In genomic region chr14:102075155-102075554, GRCh38 we compare ENCODE assay signal across 22 cellular contexts. TPM values are rescaled to one million over a fixed set of nuclear protein-coding genes. Genes with fewer than 3 reads are reported as not detected.
DNase-seq lines count a peak whose midpoint lies in the region; ATAC-seq, FAIRE-seq and TF ChIP-seq lines count a peak whose summit lies in the region.
"Had no signal": no experiment of that assay in that cellular context is flagged by ENCODE, and none has a peak within 500 bp of the region (broad histone marks: within the 10 kb centered on the region; RNA-seq: fewer than 3 reads in every experiment).

No MANE protein-coding gene starts in this region.

- peak; percentile 16 for DNase-seq in stimulated activated CD4-positive, alpha-beta T cell treated with anti-CD3 and anti-CD28 coated beads, Interleukin-15, amount 100 ng/mL, for 24 hours
- DNase-seq in stimulated activated CD4-positive, alpha-beta T cell treated with anti-CD3 and anti-CD28 coated beads, Interleukin-4, amount 100 ng/mL, for 1 hour, result no peak
- DNase-seq in RWPE1 (ENCODE audit: low spot score) (no peak), HepG2 (ENCODE audit: low spot score) (no peak), NCI-H2171 (lab: John Stamatoyannopoulos, UW) (no peak), PC-9 (no peak), NCI-H2107 (lab: John Stamatoyannopoulos, UW) (no peak)
- DNase-seq: ACHN; BE2C; C1 segment of cervical spinal cord; Caco-2; CD4-positive, alpha-beta T cell; GOT3; H7; HFFc6 had no signal

- H3K27me3 ChIP-seq in HepG2 (ENCODE audit: control insufficient read depth in 1 of 2, insufficient read depth in 2 of 2, low read length in 2 of 2), result no peaks in the 10 kb centered on the region
- no peaks in the 10 kb centered on the region for H3K27me3 ChIP-seq in PC-9 (ENCODE audit: insufficient read depth, low read depth)
- H3K27me3 ChIP-seq: BE2C had no signal

- ATAC-seq in HepG2, result peak; percentile 11; the same call in 1 of the 3 replicates
- ATAC-seq: HCT116 had no signal

- peaks cover 90% of the 10 kb centered on the region for H3F3A ChIP-seq in PC-9 (ENCODE audit: insufficient read depth, low read depth)

- CTCF ChIA-PET in RWPE1 (lab: Yijun Ruan, JAX) (no interaction called here), HepG2 (lab: Yijun Ruan, JAX; ENCODE audit: low intra/inter-chr PET ratio, low total read pairs) (no interaction called here), PC-9 (lab: Charles Lee) (interaction anchor here (0.6 kb wide), 1 partner anchor 28 kb away, joined by 8 read pairs; no protein-coding TSS in a partner anchor)

- BruUV-seq in HepG2 (replicated peaks; lab: Mats Ljungman, UMichigan), result no TSS peak
- BruUV-seq in PC-9 (replicated peaks; lab: Mats Ljungman, UMichigan), result no TSS peak

- no peaks in the 10 kb centered on the region for H3K9me2 ChIP-seq in PC-9 (ENCODE audit: insufficient read depth)

- TF ChIP-seq RAD21 in HepG2 (CRISPR knock-in tag; IDR thresholded peaks at IDR 0.05), result no peak

- in situ Hi-C loops in HepG2 (cut with HindIII; ENCODE audit: extremely low pct_ligation_motif_present, low pct_unique_long_range_greater_than_20kb), result loop anchor here (10.0 to 25.0 kb wide), 2 partner anchors 240 to 363 kb away; partner anchors contain the start of gene ZNF839

- H2AFZ ChIP-seq in HepG2 (ENCODE audit: low read length) (no peak overlapping the region), PC-9 (no peak overlapping the region)

- H3K4me2 ChIP-seq in HepG2 (ENCODE audit: low read depth, low read length) (no peak overlapping the region), PC-9 (no peak overlapping the region)

- H3K79me2 ChIP-seq in HepG2 (ENCODE audit: insufficient read depth, low read length) (no peaks in the 10 kb centered on the region), PC-9 (ENCODE audit: low read depth) (0 out of 2 replicates have a peak, but pooled peaks cover 4% of the 10 kb centered on the region)

- POLR2A ChIA-PET in RWPE1 (lab: Yijun Ruan, JAX; ENCODE audit: low non-redundant PET), result no interaction called here
- POLR2A ChIA-PET in HepG2 (lab: Yijun Ruan, JAX), result interaction anchor here (1.1 kb wide), 1 partner anchor 16 kb away, joined by 3 read pairs; no protein-coding TSS in a partner anchor
- POLR2A ChIA-PET in PC-9 (lab: Charles Lee; ENCODE audit: unreplicated experiment), result interaction anchor here (0.6 to 0.9 kb wide), 4 partner anchors 13 to 107 kb away, joined by 3 to 7 read pairs (median 6); no protein-coding TSS in a partner anchor

- TF ChIP-seq CTCF in RWPE1 (conservative IDR thresholded peaks at IDR 0.05; ENCODE audit: low read depth) (no peak), HepG2 (CRISPR knock-in tag; IDR thresholded peaks at IDR 0.05) (no peak), PC-9 (conservative IDR thresholded peaks at IDR 0.05) (no peak)

- no peak overlapping the region for H3K9ac ChIP-seq in HepG2 (ENCODE audit: insufficient read depth, low read depth, low read length)

- peaks cover 13% of the 10 kb centered on the region; the same call in 1 of the 2 replicates for H3K4me1 ChIP-seq in HepG2 (ENCODE audit: insufficient read depth, low read length)
- peaks cover 31% of the 10 kb centered on the region for H3K4me1 ChIP-seq in PC-9 (replicated peaks; ENCODE audit: insufficient read depth)
- H3K4me1 ChIP-seq: BE2C, Caco-2 had no signal

- 0 out of 2 replicates have a peak, but pooled peaks cover 2% of the 10 kb centered on the region for H4K20me1 ChIP-seq in HepG2 (ENCODE audit: insufficient read depth, low read length)
- H4K20me1 ChIP-seq in PC-9 (ENCODE audit: insufficient read depth), result 0 out of 2 replicates have a peak, but pooled peaks cover 6% of the 10 kb centered on the region

- H3K27ac ChIP-seq in RWPE1 (peak overlapping the region; percentile 42), HepG2 (ENCODE audit: extremely low read length, insufficient read depth, low read length) (no peak overlapping the region), PC-9 (no peak overlapping the region)

- no peak for FAIRE-seq in HepG2 (lab: Jason Lieb, UNC)
- FAIRE-seq: A204.1, D721Med, G401.6, GM12892, GM18507, HTR-8/SVneo had no signal

- TF ChIP-seq EP300 in HepG2 (IDR thresholded peaks at IDR 0.05; ENCODE audit: low read depth in 2 of 2, low read length in 2 of 2) (no peak), HepG2 (CRISPR knock-in tag; IDR thresholded peaks at IDR 0.05; ENCODE audit: borderline replicate concordance) (no peak)

- intact Hi-C loops in HepG2 (cut with micrococcal nuclease; ENCODE audit: unreplicated experiment), result no loop called here
- intact Hi-C loops in PC-9 (cut with micrococcal nuclease; ENCODE audit: unreplicated experiment), result no loop called here

- H3K36me3 ChIP-seq in HepG2 (replicated peaks in 1 of 2; ENCODE audit: control insufficient read depth in 1 of 2, insufficient read depth in 2 of 2, low read length in 2 of 2) (peaks cover 4 to 8% of the 10 kb centered on the region in 2 experiments; a peak in 3 of 5 replicates), PC-9 (ENCODE audit: low read depth) (peaks cover 18% of the 10 kb centered on the region)

- no peak for TF ChIP-seq POLR2A in HepG2 (IDR thresholded peaks at IDR 0.05; ENCODE audit: insufficient read depth in 1 of 2, low read depth in 2 of 2, low read length in 2 of 2)

- no peaks in the 10 kb centered on the region for H3K9me3 ChIP-seq in HepG2 (ENCODE audit: low read length)
- H3K9me3 ChIP-seq in PC-9 (ENCODE audit: insufficient read depth, low read depth), result no peaks in the 10 kb centered on the region; the same call in 1 of the 2 replicates
- H3K9me3 ChIP-seq: BE2C, Caco-2 had no signal

- H3K4me3 ChIP-seq in HepG2 (replicated peaks in 1 of 3; ENCODE audit: insufficient read depth in 1 of 3, low read depth in 2 of 3, low read length in 3 of 3) (no peak overlapping the region), PC-9 (no peak overlapping the region)

- 93% methylated on average over 4 of the region's 4 CpGs for WGBS in HepG2 (ENCODE audit: low lambda C conversion rate)

TF ChIP-seq in HepG2, 621 proteins besides CTCF, POLR2A, EP300 and RAD21 (continues in another document):
- TF ChIP-seq TAF15 (IDR thresholded peaks at IDR 0.05; ENCODE audit: low read depth, low read length, poor library complexity, severe bottlenecking) (no peak), ZNF879 (CRISPR knock-in tag; IDR thresholded peaks at IDR 0.05) (no peak), FLYWCH1 (CRISPR knock-in tag; IDR thresholded peaks at IDR 0.05) (no peak), PCBP2 (optimal IDR thresholded peaks at IDR 0.05; ENCODE audit: low read depth, low read length, poor library complexity, severe bottlenecking) (no peak), SPEN (CRISPR knock-in tag; IDR thresholded peaks at IDR 0.05; ENCODE audit: low read depth) (no peak), MTA1 (CRISPR knock-in tag; IDR thresholded peaks at IDR 0.05; ENCODE audit: borderline replicate concordance) (no peak), CERS6 (CRISPR knock-in tag; IDR thresholded peaks at IDR 0.05) (no peak)

RNA-seq across cellular contexts. Expression of gene HSP90AA1, which starts 11.7 kb away (rescaled TPM):
- total RNA-seq in HepG2 (2016; rRNA removed; fragmentation: Illumina TruSeq; extraction: Trizol), result 636 and 1,509 TPM in 2 replicates
- total RNA-seq in HepG2 (2016; cell fraction: cytosol; rRNA removed; fragmentation: Illumina TruSeq; extraction: Trizol; ENCODE audit: low read depth), result 68.9 and 73.7 TPM in 2 replicates
- total RNA-seq in HepG2 (2016; cell fraction: insoluble cytoplasmic fraction; rRNA removed; fragmentation: Illumina TruSeq; extraction: Trizol), result 651 and 1,441 TPM in 2 replicates
- 133 and 157 TPM in 2 replicates for total RNA-seq in HepG2 (2016; cell fraction: membrane; rRNA removed; fragmentation: Illumina TruSeq; extraction: Trizol)
- 507 and 548 TPM in 2 replicates for total RNA-seq in HepG2 (2016; cell fraction: nucleus; rRNA removed; fragmentation: Illumina TruSeq; extraction: Trizol)
- polyA plus RNA-seq in HepG2 (2011; rRNA removed), result 205 and 262 TPM in 2 replicates
- 127 and 221 TPM in 2 replicates for polyA plus RNA-seq in HepG2 (2011; cell fraction: cytosol; rRNA removed)
- 46.7 and 79.9 TPM in 2 replicates for polyA plus RNA-seq in HepG2 (2011; cell fraction: nucleus; rRNA removed)
- 319 and 504 TPM in 2 replicates for polyA plus RNA-seq in HepG2 (2012)
- polyA plus RNA-seq in HepG2 (2016; cell fraction: cytosol; fragmentation: Illumina TruSeq; extraction: Trizol; ENCODE audit: low read depth), result 49.1 and 55.8 TPM in 2 replicates
- polyA plus RNA-seq in HepG2 (2016; cell fraction: insoluble cytoplasmic fraction; fragmentation: Illumina TruSeq; extraction: Trizol; ENCODE audit: low read depth), result 1,691 and 1,814 TPM in 2 replicates
- polyA plus RNA-seq in HepG2 (2016; cell fraction: membrane; fragmentation: Illumina TruSeq; extraction: Trizol; ENCODE audit: low read depth), result 108 and 125 TPM in 2 replicates
- polyA plus RNA-seq in HepG2 (2016; cell fraction: nucleus; fragmentation: Illumina TruSeq; extraction: Trizol; ENCODE audit: insufficient read depth, low read depth), result 669 and 675 TPM in 2 replicates
- polyA minus RNA-seq in HepG2 (2011; rRNA and poly(A)+ RNA removed; ENCODE audit: low replicate concordance), result 117 and 458 TPM in 2 replicates
- 494 and 532 TPM in 2 replicates for polyA minus RNA-seq in HepG2 (2011; cell fraction: cytosol; rRNA and poly(A)+ RNA removed)
- 134 and 221 TPM in 2 replicates for polyA minus RNA-seq in HepG2 (2011; cell fraction: nucleus; rRNA and poly(A)+ RNA removed)
- 1,314 and 1,931 TPM in 2 replicates for total RNA-seq in PC-9 (2021)
